Comparison of ENCODE assay signal across 1 cellular context in the genomic region with DNA sequence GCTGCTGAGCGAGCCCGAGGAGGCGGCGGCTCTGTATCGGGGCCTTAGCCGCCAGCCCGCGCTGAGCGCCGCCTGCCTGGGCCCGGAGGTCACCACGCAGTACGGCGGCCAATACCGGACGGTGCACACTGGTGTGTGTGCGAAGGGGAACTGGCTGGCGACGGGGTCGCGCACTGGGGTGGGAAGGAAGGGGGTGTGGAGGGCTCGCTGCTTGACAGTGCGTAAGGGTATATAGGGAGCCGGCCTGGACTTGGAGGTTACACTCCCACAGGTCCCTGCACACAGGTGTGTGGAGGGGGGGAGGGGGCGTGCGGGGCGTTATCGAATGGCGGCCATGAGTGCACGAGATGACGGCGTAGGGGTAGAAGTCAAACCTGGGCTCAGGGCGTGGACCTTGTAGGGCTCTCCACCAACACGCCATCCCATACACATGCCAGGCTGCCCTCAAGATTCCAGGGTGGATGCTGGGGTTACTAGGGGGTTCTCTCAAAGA.
TF ChIP-seq lines count a peak whose summit lies in the region.

No MANE protein-coding gene starts in this region.

TF ChIP-seq in GM23338, 12 proteins besides CTCF, POLR2A, EP300 and RAD21:
- TF ChIP-seq, protein P1, sequence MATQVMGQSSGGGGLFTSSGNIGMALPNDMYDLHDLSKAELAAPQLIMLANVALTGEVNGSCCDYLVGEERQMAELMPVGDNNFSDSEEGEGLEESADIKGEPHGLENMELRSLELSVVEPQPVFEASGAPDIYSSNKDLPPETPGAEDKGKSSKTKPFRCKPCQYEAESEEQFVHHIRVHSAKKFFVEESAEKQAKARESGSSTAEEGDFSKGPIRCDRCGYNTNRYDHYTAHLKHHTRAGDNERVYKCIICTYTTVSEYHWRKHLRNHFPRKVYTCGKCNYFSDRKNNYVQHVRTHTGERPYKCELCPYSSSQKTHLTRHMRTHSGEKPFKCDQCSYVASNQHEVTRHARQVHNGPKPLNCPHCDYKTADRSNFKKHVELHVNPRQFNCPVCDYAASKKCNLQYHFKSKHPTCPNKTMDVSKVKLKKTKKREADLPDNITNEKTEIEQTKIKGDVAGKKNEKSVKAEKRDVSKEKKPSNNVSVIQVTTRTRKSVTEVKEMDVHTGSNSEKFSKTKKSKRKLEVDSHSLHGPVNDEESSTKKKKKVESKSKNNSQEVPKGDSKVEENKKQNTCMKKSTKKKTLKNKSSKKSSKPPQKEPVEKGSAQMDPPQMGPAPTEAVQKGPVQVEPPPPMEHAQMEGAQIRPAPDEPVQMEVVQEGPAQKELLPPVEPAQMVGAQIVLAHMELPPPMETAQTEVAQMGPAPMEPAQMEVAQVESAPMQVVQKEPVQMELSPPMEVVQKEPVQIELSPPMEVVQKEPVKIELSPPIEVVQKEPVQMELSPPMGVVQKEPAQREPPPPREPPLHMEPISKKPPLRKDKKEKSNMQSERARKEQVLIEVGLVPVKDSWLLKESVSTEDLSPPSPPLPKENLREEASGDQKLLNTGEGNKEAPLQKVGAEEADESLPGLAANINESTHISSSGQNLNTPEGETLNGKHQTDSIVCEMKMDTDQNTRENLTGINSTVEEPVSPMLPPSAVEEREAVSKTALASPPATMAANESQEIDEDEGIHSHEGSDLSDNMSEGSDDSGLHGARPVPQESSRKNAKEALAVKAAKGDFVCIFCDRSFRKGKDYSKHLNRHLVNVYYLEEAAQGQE (IDR thresholded peaks at IDR 0.05; ENCODE audit: unreplicated experiment), result no peak
- TF ChIP-seq, protein P2, sequence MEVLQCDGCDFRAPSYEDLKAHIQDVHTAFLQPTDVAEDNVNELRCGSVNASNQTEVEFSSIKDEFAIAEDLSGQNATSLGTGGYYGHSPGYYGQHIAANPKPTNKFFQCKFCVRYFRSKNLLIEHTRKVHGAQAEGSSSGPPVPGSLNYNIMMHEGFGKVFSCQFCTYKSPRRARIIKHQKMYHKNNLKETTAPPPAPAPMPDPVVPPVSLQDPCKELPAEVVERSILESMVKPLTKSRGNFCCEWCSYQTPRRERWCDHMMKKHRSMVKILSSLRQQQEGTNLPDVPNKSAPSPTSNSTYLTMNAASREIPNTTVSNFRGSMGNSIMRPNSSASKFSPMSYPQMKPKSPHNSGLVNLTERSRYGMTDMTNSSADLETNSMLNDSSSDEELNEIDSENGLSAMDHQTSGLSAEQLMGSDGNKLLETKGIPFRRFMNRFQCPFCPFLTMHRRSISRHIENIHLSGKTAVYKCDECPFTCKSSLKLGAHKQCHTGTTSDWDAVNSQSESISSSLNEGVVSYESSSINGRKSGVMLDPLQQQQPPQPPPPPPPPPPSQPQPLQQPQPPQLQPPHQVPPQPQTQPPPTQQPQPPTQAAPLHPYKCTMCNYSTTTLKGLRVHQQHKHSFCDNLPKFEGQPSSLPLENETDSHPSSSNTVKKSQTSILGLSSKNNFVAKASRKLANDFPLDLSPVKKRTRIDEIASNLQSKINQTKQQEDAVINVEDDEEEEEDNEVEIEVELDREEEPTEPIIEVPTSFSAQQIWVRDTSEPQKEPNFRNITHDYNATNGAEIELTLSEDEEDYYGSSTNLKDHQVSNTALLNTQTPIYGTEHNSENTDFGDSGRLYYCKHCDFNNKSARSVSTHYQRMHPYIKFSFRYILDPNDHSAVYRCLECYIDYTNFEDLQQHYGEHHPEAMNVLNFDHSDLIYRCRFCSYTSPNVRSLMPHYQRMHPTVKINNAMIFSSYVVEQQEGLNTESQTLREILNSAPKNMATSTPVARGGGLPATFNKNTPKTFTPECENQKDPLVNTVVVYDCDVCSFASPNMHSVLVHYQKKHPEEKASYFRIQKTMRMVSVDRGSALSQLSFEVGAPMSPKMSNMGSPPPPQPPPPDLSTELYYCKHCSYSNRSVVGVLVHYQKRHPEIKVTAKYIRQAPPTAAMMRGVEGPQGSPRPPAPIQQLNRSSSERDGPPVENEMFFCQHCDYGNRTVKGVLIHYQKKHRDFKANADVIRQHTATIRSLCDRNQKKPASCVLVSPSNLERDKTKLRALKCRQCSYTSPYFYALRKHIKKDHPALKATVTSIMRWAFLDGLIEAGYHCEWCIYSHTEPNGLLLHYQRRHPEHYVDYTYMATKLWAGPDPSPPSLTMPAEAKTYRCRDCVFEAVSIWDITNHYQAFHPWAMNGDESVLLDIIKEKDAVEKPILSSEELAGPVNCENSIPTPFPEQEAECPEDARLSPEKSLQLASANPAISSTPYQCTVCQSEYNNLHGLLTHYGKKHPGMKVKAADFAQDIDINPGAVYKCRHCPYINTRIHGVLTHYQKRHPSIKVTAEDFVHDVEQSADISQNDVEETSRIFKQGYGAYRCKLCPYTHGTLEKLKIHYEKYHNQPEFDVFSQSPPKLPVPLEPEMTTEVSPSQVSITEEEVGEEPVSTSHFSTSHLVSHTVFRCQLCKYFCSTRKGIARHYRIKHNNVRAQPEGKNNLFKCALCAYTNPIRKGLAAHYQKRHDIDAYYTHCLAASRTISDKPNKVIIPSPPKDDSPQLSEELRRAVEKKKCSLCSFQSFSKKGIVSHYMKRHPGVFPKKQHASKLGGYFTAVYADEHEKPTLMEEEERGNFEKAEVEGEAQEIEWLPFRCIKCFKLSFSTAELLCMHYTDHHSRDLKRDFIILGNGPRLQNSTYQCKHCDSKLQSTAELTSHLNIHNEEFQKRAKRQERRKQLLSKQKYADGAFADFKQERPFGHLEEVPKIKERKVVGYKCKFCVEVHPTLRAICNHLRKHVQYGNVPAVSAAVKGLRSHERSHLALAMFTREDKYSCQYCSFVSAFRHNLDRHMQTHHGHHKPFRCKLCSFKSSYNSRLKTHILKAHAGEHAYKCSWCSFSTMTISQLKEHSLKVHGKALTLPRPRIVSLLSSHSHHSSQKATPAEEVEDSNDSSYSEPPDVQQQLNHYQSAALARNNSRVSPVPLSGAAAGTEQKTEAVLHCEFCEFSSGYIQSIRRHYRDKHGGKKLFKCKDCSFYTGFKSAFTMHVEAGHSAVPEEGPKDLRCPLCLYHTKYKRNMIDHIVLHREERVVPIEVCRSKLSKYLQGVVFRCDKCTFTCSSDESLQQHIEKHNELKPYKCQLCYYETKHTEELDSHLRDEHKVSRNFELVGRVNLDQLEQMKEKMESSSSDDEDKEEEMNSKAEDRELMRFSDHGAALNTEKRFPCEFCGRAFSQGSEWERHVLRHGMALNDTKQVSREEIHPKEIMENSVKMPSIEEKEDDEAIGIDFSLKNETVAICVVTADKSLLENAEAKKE (CRISPR knock-in tag; IDR thresholded peaks at IDR 0.05), result no peak
- no peak for TF ChIP-seq EZH2 (IDR thresholded peaks at IDR 0.05; ENCODE audit: low read depth, unreplicated experiment)
- TF ChIP-seq NANOG (IDR thresholded peaks at IDR 0.05; ENCODE audit: borderline replicate concordance), result no peak
- TF ChIP-seq ZNF331 (CRISPR knock-in tag; IDR thresholded peaks at IDR 0.05; ENCODE audit: low read depth), result no peak
- TF ChIP-seq POLR2AphosphoS5 (IDR thresholded peaks at IDR 0.05; ENCODE audit: low read depth), result no peak
- TF ChIP-seq ETS1 (IDR thresholded peaks at IDR 0.05), result no peak
- TF ChIP-seq CREB1 (CRISPR knock-in tag; IDR thresholded peaks at IDR 0.05; ENCODE audit: low read depth), result no peak
- no peak for TF ChIP-seq EZH2phosphoT487 (IDR thresholded peaks at IDR 0.05; ENCODE audit: unreplicated experiment)
- no peak for TF ChIP-seq ZNF114 (CRISPR knock-in tag; IDR thresholded peaks at IDR 0.05)
- TF ChIP-seq STAT1 (IDR thresholded peaks at IDR 0.05; ENCODE audit: unreplicated experiment), result no peak
- no peak for TF ChIP-seq JUNB (IDR thresholded peaks at IDR 0.05; ENCODE audit: unreplicated experiment)
